In genomic region chr9:116855881-116856662, GRCh38 we compare ENCODE assay signal across 16 cellular contexts.
DNase-seq lines count a peak whose midpoint lies in the region; ATAC-seq, FAIRE-seq and TF ChIP-seq lines count a peak whose summit lies in the region.
"Had no signal": no experiment of that assay in that cellular context is flagged by ENCODE, and none has a peak within 500 bp of the region (broad histone marks: within the 10 kb centered on the region; RNA-seq: fewer than 3 reads in every experiment).

No MANE protein-coding gene starts in this region.

- TF ChIP-seq CTCF in astrocyte (IDR thresholded peaks at IDR 0.05; ENCODE audit: insufficient read depth, low read depth, low read length): no peak

- H3K4me3 Mint-ChIP-seq in astrocyte (ENCODE audit: unreplicated experiment): no peak overlapping the region

- ATAC-seq in GM21360 (IDR thresholded peaks at IDR 0.05; ENCODE audit: unreplicated experiment) (no peak), HG02678 (IDR thresholded peaks at IDR 0.05; ENCODE audit: unreplicated experiment) (no peak)
- ATAC-seq: Right ventricle myocardium inferior had no signal

- H3K4me1 ChIP-seq in astrocyte (ENCODE audit: insufficient read depth, low read length): no peaks in the 10 kb centered on the region
- H3K4me1 ChIP-seq: upper lobe of left lung had no signal

- H3K36me3 ChIP-seq in astrocyte (ENCODE audit: insufficient read depth, low read length): no peaks in the 10 kb centered on the region
- H3K36me3 ChIP-seq: spleen, upper lobe of left lung had no signal

- no peak overlapping the region for H3K27ac ChIP-seq in astrocyte (ENCODE audit: low read depth, low read length)
- H3K27ac ChIP-seq: spleen, upper lobe of left lung had no signal

- H3K27ac Mint-ChIP-seq in astrocyte (ENCODE audit: unreplicated experiment): no peak overlapping the region

- H3K4me1 Mint-ChIP-seq in astrocyte (ENCODE audit: low read depth, unreplicated experiment): peaks cover 4% of the 10 kb centered on the region

- H2AFZ ChIP-seq in astrocyte (ENCODE audit: low read depth, low read length): no peak overlapping the region

- H3K9me3 Mint-ChIP-seq in astrocyte (ENCODE audit: unreplicated experiment): no peaks in the 10 kb centered on the region

- DNase-seq in COR-L47 (lab: John Stamatoyannopoulos, UW): peak; percentile 5
- peak; percentile 15 for DNase-seq in HT1080 (ENCODE audit: low read depth)
- DNase-seq in astrocyte (ENCODE audit: low read depth): peak; percentile 5
- DNase-seq in kidney tubule cell (ENCODE audit: low spot score): peak; percentile 72
- no peak for DNase-seq in NCI-H1092 treated with DMSO at 0.1 percent for 48 hours (lab: John Stamatoyannopoulos, UW)
- no peak for DNase-seq in NCI-H82 treated with DMSO at 0.1 percent for 48 hours (lab: John Stamatoyannopoulos, UW; ENCODE audit: unreplicated experiment)
- DNase-seq: activated effector memory CD4-positive, alpha-beta T cell treated with anti-CD3 and anti-CD28 coated beads, Interleukin-2, amount 50 U/mL, for 16 hours; mesenchymal stem cell; MM.1S; NCI-H526; spleen; T1000 had no signal

- no peaks in the 10 kb centered on the region for H3K27me3 ChIP-seq in astrocyte (ENCODE audit: insufficient read depth, low read length)
- H3K27me3 ChIP-seq: spleen, upper lobe of left lung had no signal

- H3K4me2 ChIP-seq in astrocyte (ENCODE audit: low read length): no peak overlapping the region

- no peak overlapping the region for H3K9ac ChIP-seq in astrocyte (ENCODE audit: low read length)

- H4K20me1 ChIP-seq in astrocyte (ENCODE audit: insufficient read depth, low read length): no peaks in the 10 kb centered on the region

- no peaks in the 10 kb centered on the region for H3K9me3 ChIP-seq in astrocyte (ENCODE audit: insufficient read depth, low read depth, low read length)
- H3K9me3 ChIP-seq: spleen, upper lobe of left lung had no signal

- no peak overlapping the region for H3K4me3 ChIP-seq in astrocyte (ENCODE audit: insufficient read depth, low read depth, low read length)
- H3K4me3 ChIP-seq: spleen, upper lobe of left lung had no signal

- no peak for FAIRE-seq in astrocyte (lab: Jason Lieb, UNC)

- H3K27me3 Mint-ChIP-seq in astrocyte (ENCODE audit: low read depth, unreplicated experiment): no peaks in the 10 kb centered on the region

- H3K79me2 ChIP-seq in astrocyte (ENCODE audit: insufficient read depth, low read length): no peaks in the 10 kb centered on the region

- H3K36me3 Mint-ChIP-seq in astrocyte (ENCODE audit: low read depth, unreplicated experiment): no peaks in the 10 kb centered on the region

Comparison
In these comparisons a context has a peak if more than half of its experiments do, and no peak if none do; other contexts are left out.
1. DNase-seq: peak in COR-L47 (single experiment), HT1080 (single experiment), astrocyte (single experiment) and kidney tubule cell (single experiment); none in NCI-H1092 treated with DMSO at 0.1 percent for 48 hours (single experiment) and NCI-H82 treated with DMSO at 0.1 percent for 48 hours (single experiment).